Comparison of ENCODE assay signal across 1 cellular context in genomic region chr12:53224897-53225634, GRCh38.
TF ChIP-seq lines count a peak whose summit lies in the region.

No MANE protein-coding gene starts in this region.

TF ChIP-seq in H1, 55 proteins besides CTCF, POLR2A, EP300 and RAD21:
- TF ChIP-seq FOSL1 (IDR thresholded peaks at IDR 0.05; ENCODE audit: insufficient read depth, low read depth, low read length) = no peak
- TF ChIP-seq PHF8 (conservative IDR thresholded peaks at IDR 0.05; ENCODE audit: low read depth, low read length) = no peak
- no peak for TF ChIP-seq EZH2 (IDR thresholded peaks at IDR 0.05; ENCODE audit: low read depth, low read length, severe bottlenecking)
- no peak for TF ChIP-seq TCF12 (IDR thresholded peaks at IDR 0.05; ENCODE audit: low read depth, low read length)
- no peak for TF ChIP-seq YY1 (IDR thresholded peaks at IDR 0.05; ENCODE audit: low read depth, low read length)
- no peak for TF ChIP-seq RNF2 (IDR thresholded peaks at IDR 0.05; ENCODE audit: borderline replicate concordance, low read depth, low read length, missing control alignments, poor library complexity, severe bottlenecking)
- TF ChIP-seq POU5F1 (IDR thresholded peaks at IDR 0.05; ENCODE audit: low read depth, low read length) = no peak
- TF ChIP-seq BACH1 (IDR thresholded peaks at IDR 0.05; ENCODE audit: low read length) = no peak
- TF ChIP-seq CHD7 (IDR thresholded peaks at IDR 0.05; ENCODE audit: insufficient replicate concordance, low read length) = no peak
- no peak for TF ChIP-seq TBP (IDR thresholded peaks at IDR 0.05; ENCODE audit: low read depth, low read length)
- TF ChIP-seq SIX5 (IDR thresholded peaks at IDR 0.05; ENCODE audit: low read depth, low read length) = no peak
- TF ChIP-seq, protein P1, sequence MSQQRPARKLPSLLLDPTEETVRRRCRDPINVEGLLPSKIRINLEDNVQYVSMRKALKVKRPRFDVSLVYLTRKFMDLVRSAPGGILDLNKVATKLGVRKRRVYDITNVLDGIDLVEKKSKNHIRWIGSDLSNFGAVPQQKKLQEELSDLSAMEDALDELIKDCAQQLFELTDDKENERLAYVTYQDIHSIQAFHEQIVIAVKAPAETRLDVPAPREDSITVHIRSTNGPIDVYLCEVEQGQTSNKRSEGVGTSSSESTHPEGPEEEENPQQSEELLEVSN (IDR thresholded peaks at IDR 0.05) = no peak
- no peak for TF ChIP-seq ATF2 (IDR thresholded peaks at IDR 0.05; ENCODE audit: low read length)
- TF ChIP-seq SP1 (IDR thresholded peaks at IDR 0.05; ENCODE audit: low read depth, low read length) = no peak
TF ChIP-seq in H1: peak in this region for 0.
